In the genomic region with DNA sequence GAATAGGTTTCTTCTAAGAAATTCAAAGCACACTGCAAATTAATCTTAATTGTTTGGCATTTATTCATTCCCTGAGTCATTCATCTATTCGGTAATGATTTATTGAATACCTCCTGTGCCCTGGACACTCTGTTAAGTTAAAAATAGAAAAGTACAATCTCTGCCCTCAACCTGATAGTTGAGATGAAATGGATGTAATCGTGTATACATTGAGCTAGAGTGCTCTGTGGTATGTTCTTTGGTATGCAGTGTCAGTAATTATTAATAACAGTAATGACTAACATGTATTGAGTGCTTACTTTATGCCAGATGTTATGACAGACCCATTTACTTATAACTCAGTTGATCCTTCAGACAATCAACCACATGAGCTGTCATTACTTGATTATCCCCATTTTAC, we compare ENCODE assay signal across 26 cellular contexts.
"Had no signal": no experiment of that assay in that cellular context is flagged by ENCODE, and none has a peak within 500 bp of the region (broad histone marks: within the 10 kb centered on the region; RNA-seq: fewer than 3 reads in every experiment).

No MANE protein-coding gene starts in this region.

- H3K27me3 Mint-ChIP-seq: dendritic cell treated with granulocyte-macrophage colony-stimulating factor and Interleukin-4, amounts not matched to agents 40 ng/mL and 50 ng/mL, for 4 days; effector memory CD8-positive, alpha-beta T cell; naive thymus-derived CD4-positive, alpha-beta T cell had no signal

- H3K4me1 Mint-ChIP-seq: endodermal cell; immature natural killer cell; naive thymus-derived CD4-positive, alpha-beta T cell had no signal

- H3K9me3 ChIP-seq: colonic mucosa, esophagus squamous epithelium, gastrocnemius medialis, heart left ventricle, left lung, lower lobe of right lung had no signal

- H3K27ac Mint-ChIP-seq: dendritic cell treated with granulocyte-macrophage colony-stimulating factor and Interleukin-4, amounts not matched to agents 40 ng/mL and 50 ng/mL, for 4 days; effector memory CD8-positive, alpha-beta T cell; endodermal cell; immature natural killer cell; naive thymus-derived CD4-positive, alpha-beta T cell had no signal

- H3K4me3 Mint-ChIP-seq: dendritic cell treated with granulocyte-macrophage colony-stimulating factor and Interleukin-4, amounts not matched to agents 40 ng/mL and 50 ng/mL, for 4 days; effector memory CD8-positive, alpha-beta T cell; endodermal cell; immature natural killer cell; naive thymus-derived CD4-positive, alpha-beta T cell had no signal

- H3K4me1 ChIP-seq: colonic mucosa, esophagus squamous epithelium, heart left ventricle, left lung, lower lobe of right lung had no signal

- DNase-seq: colonic mucosa; cortex of kidney; effector CD8-positive, alpha-beta T cell; effector memory CD8-positive, alpha-beta T cell; endodermal cell; erythroblast; esophagus squamous epithelium; foreskin fibroblast; foreskin melanocyte; gastrocnemius medialis; heart left ventricle; hypothalamus; immature natural killer cell; kidney; kidney glomerular epithelial cell; left cardiac atrium; left lung; left ventricle myocardium superior; lower lobe of right lung; mesendoderm; midbrain; naive thymus-derived CD4-positive, alpha-beta T cell had no signal

- H3K4me2 ChIP-seq: hepatocyte had no signal

- H3K9me3 Mint-ChIP-seq: dendritic cell treated with granulocyte-macrophage colony-stimulating factor and Interleukin-4, amounts not matched to agents 40 ng/mL and 50 ng/mL, for 4 days; effector memory CD8-positive, alpha-beta T cell; endodermal cell; immature natural killer cell; naive thymus-derived CD4-positive, alpha-beta T cell had no signal

- H3K27me3 ChIP-seq: colonic mucosa, esophagus squamous epithelium, gastrocnemius medialis, heart left ventricle, hepatocyte, left lung had no signal

- H3K27ac ChIP-seq: colonic mucosa, esophagus squamous epithelium, gastrocnemius medialis, heart left ventricle, hepatocyte, left lung, lower lobe of right lung had no signal

- FAIRE-seq: endometrium, kidney had no signal

- H3K4me3 ChIP-seq: colonic mucosa, esophagus squamous epithelium, gastrocnemius medialis, heart left ventricle, hepatocyte, left lung, lower lobe of right lung had no signal

- ATAC-seq: effector memory CD8-positive, alpha-beta T cell; esophagus mucosa; gastrocnemius medialis; heart left ventricle; left cardiac atrium; left lung; left ventricle myocardium superior; lower lobe of right lung; naive thymus-derived CD4-positive, alpha-beta T cell had no signal

- H2AFZ ChIP-seq: hepatocyte had no signal
